In the genomic region with DNA sequence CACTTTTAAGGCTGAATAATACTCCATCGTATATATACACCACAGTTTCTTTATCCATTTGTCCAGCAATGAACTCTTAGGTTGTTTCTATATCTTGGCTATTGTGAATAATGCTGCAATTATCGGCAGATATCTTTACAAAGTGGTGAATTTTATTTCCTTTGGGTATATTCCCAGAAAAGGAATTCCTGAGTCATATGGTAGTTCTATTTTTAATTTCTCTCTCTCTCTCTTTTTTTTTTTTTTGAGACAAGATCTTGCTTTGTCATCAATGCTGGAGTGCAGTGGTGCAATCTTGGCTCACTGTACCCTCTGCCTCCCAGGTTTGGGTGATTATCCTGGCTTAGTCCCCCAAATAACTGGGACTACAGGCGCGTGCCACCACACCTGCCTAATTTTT, we compare ENCODE assay signal across 17 cellular contexts.
DNase-seq lines count a peak whose midpoint lies in the region; ATAC-seq and TF ChIP-seq lines count a peak whose summit lies in the region.
"Had no signal": no experiment of that assay in that cellular context is flagged by ENCODE, and none has a peak within 500 bp of the region (broad histone marks: within the 10 kb centered on the region; RNA-seq: fewer than 3 reads in every experiment).

No MANE protein-coding gene starts in this region.

- H3K4me3 ChIP-seq in astrocyte of the spinal cord (ENCODE audit: low read depth, low read length), result no peak overlapping the region
- no peak overlapping the region for H3K4me3 ChIP-seq in right atrium auricular region
- H3K4me3 ChIP-seq: Peyer's patch, tibial nerve had no signal

- in situ Hi-C loops in astrocyte of the spinal cord (cut with HindIII; ENCODE audit: low sequenced_read_pairs), result no loop called here

- H3K4me1 ChIP-seq in foreskin keratinocyte (peaks cover 23% of the 10 kb centered on the region), right atrium auricular region (no peaks in the 10 kb centered on the region)

- TF ChIP-seq CTCF in astrocyte of the spinal cord (IDR thresholded peaks at IDR 0.05; ENCODE audit: low read depth, low read length) (no peak), foreskin keratinocyte (conservative IDR thresholded peaks at IDR 0.05) (no peak), right atrium auricular region (IDR thresholded peaks at IDR 0.05) (no peak)

- no peaks in the 10 kb centered on the region for H3K27me3 ChIP-seq in foreskin keratinocyte
- H3K27me3 ChIP-seq in right atrium auricular region, result no peaks in the 10 kb centered on the region
- H3K27me3 ChIP-seq: Peyer's patch, tibial nerve had no signal

- ATAC-seq in foreskin keratinocyte (peak; percentile 23), HG03565 (IDR thresholded peaks at IDR 0.05; ENCODE audit: unreplicated experiment) (no peak)

- DNase-seq in A172 (ENCODE audit: low spot score) (peak; percentile 54), HS-5 (ENCODE audit: low read depth) (peak; percentile 58), astrocyte of the spinal cord (ENCODE audit: low read depth, low spot score) (peak; percentile 91), foreskin keratinocyte (peak; percentile 37 to 67), right atrium auricular region (ENCODE audit: low spot score) (no peak), T-helper 9 cell (no peak), NCI-H2227 treated with DMSO at 0.1 percent for 48 hours (lab: John Stamatoyannopoulos, UW) (no peak)
- DNase-seq: 8988T; activated CD4-positive, alpha-beta memory T cell treated with anti-CD3 and anti-CD28 coated beads, Interleukin-2, amount 10 ng/mL, durations not matched to agents 7 days and 5 days; caudate nucleus; DMS 273 treated with DMSO at 0.1 percent for 48 hours; KBM-7; NCI-H1417; NCI-H524; Peyer's patch had no signal

- H3K27ac ChIP-seq in foreskin keratinocyte (peak overlapping the region; percentile 59), right atrium auricular region (no peak overlapping the region)
- H3K27ac ChIP-seq: Peyer's patch, tibial nerve had no signal

- H3K9me3 ChIP-seq in right atrium auricular region, result no peaks in the 10 kb centered on the region
- H3K9me3 ChIP-seq: Peyer's patch, tibial nerve had no signal

- no peaks in the 10 kb centered on the region for H3K36me3 ChIP-seq in right atrium auricular region
- H3K36me3 ChIP-seq: Peyer's patch, tibial nerve had no signal

Comparison
In these comparisons a context has a peak if more than half of its experiments do, and no peak if none do; other contexts are left out.
1. DNase-seq: peak in A172 (single experiment), HS-5 (single experiment), astrocyte of the spinal cord (single experiment) and foreskin keratinocyte (2 of 2); none in right atrium auricular region (single experiment), T-helper 9 cell (single experiment) and NCI-H2227 treated with DMSO at 0.1 percent for 48 hours (single experiment).